Comparison of ENCODE assay signal across 8 cellular contexts in the genomic region with DNA sequence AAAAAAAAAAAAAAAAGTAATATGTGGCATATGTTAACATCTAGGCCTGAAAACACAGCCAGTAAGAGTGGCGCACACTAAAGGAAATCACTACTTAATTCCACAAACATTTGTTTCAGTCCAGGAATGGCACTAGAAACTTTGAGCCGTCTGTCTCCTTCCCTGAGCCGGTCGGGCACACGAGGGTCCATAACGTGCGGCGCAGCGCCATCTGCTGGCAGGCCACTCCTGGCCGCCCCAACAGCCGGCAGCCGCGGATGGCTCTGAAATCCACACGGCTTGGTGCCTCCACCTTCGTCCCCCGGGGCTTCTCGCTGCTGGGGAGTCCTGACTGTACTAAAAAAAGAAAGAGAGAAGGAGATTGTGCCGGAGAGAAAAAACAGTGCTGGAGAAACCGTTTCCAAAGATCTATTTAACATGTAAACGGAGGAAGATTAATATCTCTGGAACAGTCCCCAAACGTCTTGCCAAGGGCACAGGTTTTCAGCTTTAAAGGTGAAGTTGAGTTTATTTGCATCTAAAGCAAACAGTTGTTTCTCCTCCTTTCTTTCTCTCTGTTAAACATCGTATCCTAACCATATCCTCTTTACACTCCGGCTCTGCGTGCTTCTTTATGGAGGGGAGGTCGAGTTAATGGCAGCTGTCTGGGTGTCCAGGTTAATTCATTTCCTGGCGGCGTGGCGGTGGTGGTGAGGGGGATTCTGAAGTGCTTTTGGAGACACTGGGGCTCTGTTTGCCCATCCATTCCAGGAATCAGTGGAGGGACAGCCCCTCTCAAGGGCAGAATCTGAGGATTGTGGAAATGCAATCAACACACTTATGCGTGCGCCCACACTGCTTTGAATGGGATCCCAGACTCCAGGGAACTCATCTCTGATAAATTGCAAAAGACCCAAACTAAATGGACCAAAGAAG.
DNase-seq lines count a peak whose midpoint lies in the region; ATAC-seq and TF ChIP-seq lines count a peak whose summit lies in the region.

No MANE protein-coding gene starts in this region.

- H3K27ac ChIP-seq in body of pancreas, result peak overlapping the region in 1 of 4 donors; percentile 35

- ATAC-seq in body of pancreas, result peak; percentile 96

- no peak for TF ChIP-seq POLR2A in body of pancreas (IDR thresholded peaks at IDR 0.05)

- in situ Hi-C loops in HAP-1 (cut with MboI; ENCODE audit: low sequenced_read_pairs), result loop anchor here (25.0 kb wide), 1 partner anchor 600 kb away; a partner anchor contains a TSS

- TF ChIP-seq CTCF in body of pancreas (IDR thresholded peaks at IDR 0.05), result peak; percentile 78 to 93 (median 91)

- peaks cover 4% of the 10 kb centered on the region for H3K4me1 ChIP-seq in HAP-1
- H3K4me1 ChIP-seq in body of pancreas, result peaks cover 12% of the 10 kb centered on the region

- intact Hi-C loops in body of pancreas (cut with DNase I), result no loop called here

- DNase-seq in NCI-H446 (lab: John Stamatoyannopoulos, UW) (peak; percentile 4 to 57), NCI-H446 treated with DMSO at 0.1 percent for 48 hours (lab: John Stamatoyannopoulos, UW) (no peak), HAP-1 (ENCODE audit: low spot score in 2 of 2) (peak; percentile 70 to 90), LoVo (ENCODE audit: low spot score) (peak; percentile 70), SHP77 treated with DMSO at 0.1 percent for 48 hours (lab: John Stamatoyannopoulos, UW) (peak; percentile 40), body of pancreas (peak; percentile 78 to 87 (median 84)), iPS-NIHi11 (ENCODE audit: low spot score) (peak; percentile 77)
- peak; percentile 6 to 31 for DNase-seq in stimulated activated CD4-positive, alpha-beta T cell treated with anti-CD3 and anti-CD28 coated beads, Interleukin-15, amount 100 ng/mL, for 48 hours (ENCODE audit: low read depth in 2 of 2)

- H3K27me3 ChIP-seq in HAP-1 (ENCODE audit: low read depth) (no peaks in the 10 kb centered on the region), body of pancreas (no peaks in the 10 kb centered on the region)

- WGBS in body of pancreas, 2 donors, result 19 to 22% methylated on average over 30 of the region's 30 CpGs

- H3K36me3 ChIP-seq in HAP-1 (replicated peaks) (no peaks in the 10 kb centered on the region), body of pancreas (replicated peaks in 1 of 2; ENCODE audit: insufficient read depth in 1 of 2, low read depth in 2 of 2) (no peaks in the 10 kb centered on the region)

- H3K4me3 ChIP-seq in HAP-1 (no peak overlapping the region), body of pancreas (no peak overlapping the region)

- H3K9me3 ChIP-seq in HAP-1 (no peaks in the 10 kb centered on the region), body of pancreas (no peaks in the 10 kb centered on the region)
